20 cellular contexts compared by ENCODE assay signal in genomic region chr1:89962742-89963075, GRCh38. TPM values are rescaled to one million over a fixed set of nuclear protein-coding genes. Genes with fewer than 3 reads are reported as not detected.
DNase-seq lines count a peak whose midpoint lies in the region; ATAC-seq, FAIRE-seq and TF ChIP-seq lines count a peak whose summit lies in the region.
"Had no signal": no experiment of that assay in that cellular context is flagged by ENCODE, and none has a peak within 500 bp of the region (broad histone marks: within the 10 kb centered on the region; RNA-seq: fewer than 3 reads in every experiment).

No MANE protein-coding gene starts in this region.

- H3K4me1 ChIP-seq in BLaER1 = peaks cover 73% of the 10 kb centered on the region
- H3K4me1 ChIP-seq in GM23248 (ENCODE audit: insufficient read depth) = peaks cover 12% of the 10 kb centered on the region
- 0 out of 2 replicates have a peak, but pooled peaks cover 2% of the 10 kb centered on the region for H3K4me1 ChIP-seq in SJCRH30
- H3K4me1 ChIP-seq: HAP-1 had no signal

- WGBS in GM23248 (ENCODE audit: low coverage in 1 of 2, low lambda C conversion rate in 2 of 2, missing lambda C conversion rate in 2 of 2), 2 experiments = 82 to 88% methylated on average over 1 of the region's 1 CpG

- H3K9me3 ChIP-seq in BLaER1 (peaks cover 27% of the 10 kb centered on the region), GM23248 (ENCODE audit: low read depth) (no peaks in the 10 kb centered on the region), SJCRH30 (replicated peaks) (no peaks in the 10 kb centered on the region; the same call in none of the 2 replicates)
- H3K9me3 ChIP-seq: HAP-1, SJSA1 had no signal

- H3K4me2 ChIP-seq in BLaER1 (peak overlapping the region; percentile 93), GM23248 (ENCODE audit: unreplicated experiment) (peak overlapping the region; percentile 17)
- H3K4me2 ChIP-seq: A549 had no signal

- H3K36me3 ChIP-seq in BLaER1 (peaks cover 9% of the 10 kb centered on the region; the same call in 1 of the 2 replicates), GM23248 (ENCODE audit: low read depth) (no peaks in the 10 kb centered on the region), SJCRH30 (no peaks in the 10 kb centered on the region)
- H3K36me3 ChIP-seq: HAP-1, SJSA1 had no signal

- TF ChIP-seq CTCF in fibroblast of villous mesenchyme (IDR thresholded peaks at IDR 0.05; ENCODE audit: insufficient read depth, low read depth, low read length) (no peak), Calu3 (IDR thresholded peaks at IDR 0.05; ENCODE audit: unreplicated experiment) (no peak)

- no peaks in the 10 kb centered on the region for H3K27me3 ChIP-seq in BLaER1
- no peaks in the 10 kb centered on the region for H3K27me3 ChIP-seq in GM23248 (replicated peaks; ENCODE audit: insufficient read depth)
- no peaks in the 10 kb centered on the region for H3K27me3 ChIP-seq in SJCRH30
- H3K27me3 ChIP-seq: SJSA1 had no signal

- DNase-seq in GM23248 (peak; percentile 65), RCC 7860 (ENCODE audit: low spot score) (no peak), fibroblast of villous mesenchyme (ENCODE audit: low read depth) (peak; percentile 29), ecto neural progenitor cell (ENCODE audit: low spot score) (no peak), SJCRH30 (no peak), Calu3 (no peak)
- DNase-seq: DMS79, GDM1, NCI-H1417, NCI-H187, NCI-H2107, NCI-H510A, NCI-H82 had no signal

- no peaks in the 10 kb centered on the region for H3K9me2 ChIP-seq in GM23248 (ENCODE audit: insufficient read depth)

- in situ Hi-C loops in GM23248 (cut with MboI) = no loop called here

- CTCF ChIA-PET in Calu3 (lab: Charles Lee) = no interaction called here

- H3K27me3 Mint-ChIP-seq in Calu3 (ENCODE audit: unreplicated experiment) = peaks cover 14% of the 10 kb centered on the region

- intact Hi-C loops in Calu3 (cut with micrococcal nuclease; ENCODE audit: unreplicated experiment) = no loop called here

- peak; percentile 68 for FAIRE-seq in RCC 7860 (lab: Jason Lieb, UNC)
- FAIRE-seq: A549, K562 had no signal

- H3K4me3 ChIP-seq in BLaER1 = peak overlapping the region; percentile 36; the same call in 1 of the 2 replicates
- H3K4me3 ChIP-seq in GM23248 = no peak overlapping the region
- H3K4me3 ChIP-seq in fibroblast of villous mesenchyme (ENCODE audit: low read depth, low read length) = no peak overlapping the region
- no peak overlapping the region for H3K4me3 ChIP-seq in SJCRH30
- H3K4me3 ChIP-seq: A549, HAP-1, K562, SJSA1 had no signal

- no peaks in the 10 kb centered on the region for H3K4me1 Mint-ChIP-seq in Calu3 (ENCODE audit: low read depth, unreplicated experiment)

- H3K9ac ChIP-seq in BLaER1 (no peak overlapping the region), GM23248 (no peak overlapping the region)

- H3K36me3 Mint-ChIP-seq in Calu3 (ENCODE audit: insufficient read depth, unreplicated experiment) = no peaks in the 10 kb centered on the region

- H3F3A ChIP-seq in GM23248 (ENCODE audit: insufficient read depth) = peaks cover 7% of the 10 kb centered on the region; the same call in 1 of the 2 replicates

- ATAC-seq in HG02885 (IDR thresholded peaks at IDR 0.05; ENCODE audit: poor library complexity, unreplicated experiment) = no peak
- ATAC-seq: K562 had no signal

- H3K79me2 ChIP-seq in GM23248 (ENCODE audit: insufficient read depth) = no peaks in the 10 kb centered on the region

- no peak overlapping the region for H3K27ac Mint-ChIP-seq in Calu3 (ENCODE audit: unreplicated experiment)

- H4K20me1 ChIP-seq in BLaER1 (no peaks in the 10 kb centered on the region), GM23248 (ENCODE audit: insufficient read depth) (no peaks in the 10 kb centered on the region)

- H3K27ac ChIP-seq in BLaER1 (peak overlapping the region; percentile 61), GM23248 (no peak overlapping the region), SJCRH30 (no peak overlapping the region)
- H3K27ac ChIP-seq: C4-2B, SJSA1 had no signal

- no TSS peak for BruUV-seq in Calu3 (replicated peaks; lab: Mats Ljungman, UMichigan)

- H3K9me3 Mint-ChIP-seq in Calu3 (ENCODE audit: low read depth, unreplicated experiment) = peaks cover 2% of the 10 kb centered on the region

- H2AFZ ChIP-seq in GM23248 = no peak overlapping the region

- H3K4me3 Mint-ChIP-seq in Calu3 (ENCODE audit: low read depth, unreplicated experiment) = no peak overlapping the region

RNA-seq across cellular contexts. Expression of gene ZNF326, which starts 32.2 kb away (rescaled TPM):
- total RNA-seq in GM23248 (2014; rRNA removed; shearing (Covaris generic)) = 5.2 and 5.6 TPM in 2 replicates
- 17.2 and 17.7 TPM in 2 replicates for polyA plus RNA-seq in GM23248 (2016; fragmentation: Nextera tagmentation; extraction: Ambion mirVana)
- total RNA-seq in fibroblast of villous mesenchyme (9.3 and 12.1 TPM in 2 replicates), Calu3 (2022) (32.4 and 33.4 TPM in 2 replicates)
- 20.6 and 25.8 TPM in 2 replicates for total RNA-seq in SJCRH30 (2014; rRNA removed; shearing (Covaris generic))

Comparison
In these comparisons a context has a peak if more than half of its experiments do, and no peak if none do; other contexts are left out.
1. DNase-seq: peak in GM23248 (single experiment) and fibroblast of villous mesenchyme (single experiment); none in RCC 7860 (single experiment), ecto neural progenitor cell (single experiment), SJCRH30 (0 of 2) and Calu3 (single experiment).